ENCODE assay signal across 9 cellular contexts in genomic region chr7:142319970-142320369, GRCh38.
DNase-seq lines count a peak whose midpoint lies in the region; ATAC-seq and TF ChIP-seq lines count a peak whose summit lies in the region.
"Had no signal": no experiment of that assay in that cellular context is flagged by ENCODE, and none has a peak within 500 bp of the region (broad histone marks: within the 10 kb centered on the region; RNA-seq: fewer than 3 reads in every experiment).

No MANE protein-coding gene starts in this region.

- peaks cover 20% of the 10 kb centered on the region for H3K4me1 Mint-ChIP-seq in activated CD4-positive, alpha-beta memory T cell treated with anti-CD3 and anti-CD28 coated beads for 36 hours (ENCODE audit: low read depth)
- H3K4me1 Mint-ChIP-seq: activated B cell treated with CpG ODN at 0.5 μM for 24 hours had no signal

- H3K4me3 ChIP-seq in BJ (ENCODE audit: low read depth, low read length) (no peak overlapping the region), hepatocyte (no peak overlapping the region)

- no peaks in the 10 kb centered on the region for H3K27me3 Mint-ChIP-seq in activated CD4-positive, alpha-beta memory T cell treated with anti-CD3 and anti-CD28 coated beads for 36 hours

- no peak overlapping the region for H3K4me2 ChIP-seq in hepatocyte

- POLR2A ChIA-PET in BJ (lab: Charles Lee), result no interaction called here
- POLR2A ChIA-PET in activated CD4-positive, alpha-beta memory T cell treated with anti-CD3 and anti-CD28 coated beads for 36 hours (lab: Charles Lee), result no interaction called here

- H4K20me1 ChIP-seq in hepatocyte (ENCODE audit: insufficient read depth, poor library complexity, severe bottlenecking), result no peaks in the 10 kb centered on the region

- WGBS in hepatocyte (ENCODE audit: low lambda C conversion rate, missing lambda C conversion rate), result 49% methylated on average over 3 of the region's 3 CpGs

- ATAC-seq in HG02885 (IDR thresholded peaks at IDR 0.05; ENCODE audit: poor library complexity, unreplicated experiment) (peak; percentile 64), GM19452 (IDR thresholded peaks at IDR 0.05; ENCODE audit: unreplicated experiment) (no peak), GM18870 (IDR thresholded peaks at IDR 0.05; ENCODE audit: unreplicated experiment) (no peak), HG03442 (IDR thresholded peaks at IDR 0.05; ENCODE audit: unreplicated experiment) (no peak)

- H3K36me3 ChIP-seq in BJ (ENCODE audit: control insufficient read depth, insufficient read depth, low read length) (no peaks in the 10 kb centered on the region), hepatocyte (replicated peaks; ENCODE audit: insufficient read depth, low read depth) (no peaks in the 10 kb centered on the region)

- DNase-seq in BJ (ENCODE audit: low read depth), result no peak
- peak; percentile 66 for DNase-seq in activated CD4-positive, alpha-beta memory T cell treated with anti-CD3 and anti-CD28 coated beads for 36 hours
- no peak for DNase-seq in hepatocyte (ENCODE audit: low spot score)
- DNase-seq in NCI-H510A (lab: John Stamatoyannopoulos, UW), result no peak
- DNase-seq: activated B cell treated with CpG ODN at 0.5 μM for 24 hours had no signal

- no peaks in the 10 kb centered on the region for H3K9me3 ChIP-seq in hepatocyte (ENCODE audit: low read depth)

- H3K4me3 Mint-ChIP-seq in activated CD4-positive, alpha-beta memory T cell treated with anti-CD3 and anti-CD28 coated beads for 36 hours, result peak overlapping the region; percentile 34
- H3K4me3 Mint-ChIP-seq: activated B cell treated with CpG ODN at 0.5 μM for 24 hours had no signal

- H3K36me3 Mint-ChIP-seq in activated CD4-positive, alpha-beta memory T cell treated with anti-CD3 and anti-CD28 coated beads for 36 hours, result no peaks in the 10 kb centered on the region

- H3K27ac ChIP-seq in hepatocyte, result no peak overlapping the region

- H3K9me2 ChIP-seq in hepatocyte (replicated peaks; ENCODE audit: insufficient read depth), result no peaks in the 10 kb centered on the region

- H2AFZ ChIP-seq in hepatocyte, result no peak overlapping the region

- peak; percentile 17; the same call in 1 of the 2 replicates for TF ChIP-seq CTCF in BJ (IDR thresholded peaks at IDR 0.05; ENCODE audit: insufficient read depth, low read depth, low read length)
- TF ChIP-seq CTCF in hepatocyte (IDR thresholded peaks at IDR 0.05; ENCODE audit: poor library complexity), result peak; percentile 18

- H3K27ac Mint-ChIP-seq in activated CD4-positive, alpha-beta memory T cell treated with anti-CD3 and anti-CD28 coated beads for 36 hours, result peak overlapping the region; percentile 61
- H3K27ac Mint-ChIP-seq: activated B cell treated with CpG ODN at 0.5 μM for 24 hours had no signal

- H3K27me3 ChIP-seq in BJ (ENCODE audit: control insufficient read depth, insufficient read depth, low read length), result no peaks in the 10 kb centered on the region
- no peaks in the 10 kb centered on the region for H3K27me3 ChIP-seq in hepatocyte

- intact Hi-C loops in activated CD4-positive, alpha-beta memory T cell treated with anti-CD3 and anti-CD28 coated beads for 36 hours (cut with micrococcal nuclease), result loop anchor here (1.0 to 10.0 kb wide), 4 partner anchors 489 to 895 kb away; partner anchors contain the start of gene EPHB6

- CTCF ChIA-PET in BJ (lab: Yijun Ruan, JAX), result interaction anchor here (0.7 kb wide), 1 partner anchor 8 kb away, joined by 3 read pairs; no protein-coding TSS in a partner anchor
- CTCF ChIA-PET in activated CD4-positive, alpha-beta memory T cell treated with anti-CD3 and anti-CD28 coated beads for 36 hours (lab: Charles Lee), result interaction anchor here (0.7 to 3.1 kb wide), 14 partner anchors 11 to 683 kb away, joined by 3 to 22 read pairs (median 4); no protein-coding TSS in a partner anchor

- no peaks in the 10 kb centered on the region for H3K9me3 Mint-ChIP-seq in activated CD4-positive, alpha-beta memory T cell treated with anti-CD3 and anti-CD28 coated beads for 36 hours
- H3K9me3 Mint-ChIP-seq: activated B cell treated with CpG ODN at 0.5 μM for 24 hours had no signal

- no peaks in the 10 kb centered on the region for H3K79me2 ChIP-seq in hepatocyte

- no peaks in the 10 kb centered on the region for H3K4me1 ChIP-seq in hepatocyte (ENCODE audit: insufficient read depth)
